In the genomic region with DNA sequence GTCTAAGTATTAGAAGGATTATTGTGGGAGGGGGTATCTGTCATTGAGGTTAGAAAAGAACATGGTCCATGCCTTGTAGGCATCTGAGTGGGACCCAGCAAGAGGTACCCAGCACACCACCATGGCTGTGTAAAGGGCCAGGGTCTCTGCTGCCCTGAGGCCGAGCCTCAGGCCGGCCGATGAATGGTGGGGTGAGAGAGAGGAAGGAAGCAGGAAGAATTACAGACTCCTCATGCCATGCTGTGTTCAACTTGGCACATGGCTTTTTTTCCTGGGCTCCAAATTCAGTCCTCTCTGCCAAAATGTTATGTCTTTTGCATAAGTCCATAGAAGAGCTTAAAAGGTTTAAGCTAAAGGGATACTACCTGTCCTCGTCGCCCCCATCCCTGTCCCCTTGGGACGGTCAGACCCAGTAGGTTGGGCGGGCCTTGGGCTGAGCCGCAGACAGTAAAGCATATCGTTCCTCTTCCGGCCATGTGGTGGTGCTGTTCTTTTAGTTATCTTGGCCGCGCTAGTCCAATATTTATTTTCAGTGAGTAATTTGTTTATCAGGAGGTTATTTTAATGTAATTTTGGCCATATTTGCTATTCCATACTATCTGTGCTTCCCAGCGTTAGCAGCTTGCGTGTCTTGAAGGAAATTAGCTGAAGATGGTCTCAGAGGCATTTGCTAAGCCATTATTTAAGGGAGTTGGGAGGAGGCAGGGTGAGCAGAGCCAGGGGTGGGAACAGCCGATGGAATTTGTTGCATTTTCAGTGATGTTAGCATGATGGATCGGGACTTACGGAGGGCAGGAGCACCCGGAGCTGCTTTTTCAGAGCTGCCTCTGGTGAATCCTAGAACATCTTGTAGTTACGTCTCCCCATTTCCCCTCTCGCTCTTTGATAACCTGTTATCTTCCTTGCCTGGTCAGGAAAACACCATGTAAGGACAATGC, we compare ENCODE assay signal across 8 cellular contexts.
A peak's percentile ranks its signal among the peaks of the same experiment; 100 is the strongest.
DNase-seq lines count a peak whose midpoint lies in the region; ATAC-seq and TF ChIP-seq lines count a peak whose summit lies in the region.

No MANE protein-coding gene starts in this region.

- H3K36me3 ChIP-seq in DND-41 (ENCODE audit: insufficient read depth, low read length) = no peaks in the 10 kb centered on the region

- no peak overlapping the region for H3K9ac ChIP-seq in DND-41 (ENCODE audit: low read depth, low read length)

- no peak overlapping the region for H3K4me3 ChIP-seq in DND-41 (ENCODE audit: low read depth in 1 of 2, low read length in 2 of 2)

- H3K4me1 ChIP-seq in DND-41 (ENCODE audit: insufficient read depth, low read length) = no peaks in the 10 kb centered on the region

- H2AFZ ChIP-seq in DND-41 (ENCODE audit: low read depth, low read length) = no peak overlapping the region

- peak; percentile 37; the same call in 1 of the 3 replicates for ATAC-seq in DND-41 (ENCODE audit: insufficient read depth, low read depth)
- peak; percentile 49 for ATAC-seq in GM21825 (IDR thresholded peaks at IDR 0.05; ENCODE audit: unreplicated experiment)
- ATAC-seq in GM19035 (IDR thresholded peaks at IDR 0.05; ENCODE audit: unreplicated experiment) = no peak

- no peaks in the 10 kb centered on the region for H3K27me3 ChIP-seq in DND-41 (ENCODE audit: insufficient read depth, low read length, poor library complexity)

- H3K27ac ChIP-seq in DND-41 (ENCODE audit: low read length) = no peak overlapping the region

- H4K20me1 ChIP-seq in DND-41 (ENCODE audit: insufficient read depth, low read length) = no peaks in the 10 kb centered on the region

- no peaks in the 10 kb centered on the region for H3K9me3 ChIP-seq in DND-41 (ENCODE audit: insufficient read depth, low read length, severe bottlenecking)

- no peaks in the 10 kb centered on the region for H3K79me2 ChIP-seq in DND-41 (ENCODE audit: insufficient read depth, low read length)

- no peak overlapping the region for H3K4me2 ChIP-seq in DND-41 (ENCODE audit: insufficient read depth, low read length)

- peak; percentile 48 for TF ChIP-seq CTCF in DND-41 (IDR thresholded peaks at IDR 0.05; ENCODE audit: borderline replicate concordance, extremely low read depth, low read length, poor library complexity, severe bottlenecking)

- DNase-seq in DND-41 = no peak
- peak; percentile 6 for DNase-seq in NCI-H146 (lab: John Stamatoyannopoulos, UW)
- DNase-seq in activated CD4-positive, alpha-beta T cell treated with anti-CD3 and anti-CD28 coated beads, Interleukin-2, amount 50 U/mL, for 4 hours = peak; percentile 5 to 13
- peak; percentile 49 for DNase-seq in fibroblast of peridontal ligament (ENCODE audit: extremely low read depth)
- peak; percentile 43 for DNase-seq in pons (ENCODE audit: low spot score)
- DNase-seq in ureter (ENCODE audit: low spot score) = no peak

Comparison
In these comparisons a context has a peak if more than half of its experiments do, and no peak if none do; other contexts are left out.
1. DNase-seq: peak in NCI-H146 (single experiment), activated CD4-positive, alpha-beta T cell treated with anti-CD3 and anti-CD28 coated beads, Interleukin-2, amount 50 U/mL, for 4 hours (2 of 2), fibroblast of peridontal ligament (single experiment) and pons (single experiment); none in DND-41 (single experiment) and ureter (single experiment).